In the genomic region with DNA sequence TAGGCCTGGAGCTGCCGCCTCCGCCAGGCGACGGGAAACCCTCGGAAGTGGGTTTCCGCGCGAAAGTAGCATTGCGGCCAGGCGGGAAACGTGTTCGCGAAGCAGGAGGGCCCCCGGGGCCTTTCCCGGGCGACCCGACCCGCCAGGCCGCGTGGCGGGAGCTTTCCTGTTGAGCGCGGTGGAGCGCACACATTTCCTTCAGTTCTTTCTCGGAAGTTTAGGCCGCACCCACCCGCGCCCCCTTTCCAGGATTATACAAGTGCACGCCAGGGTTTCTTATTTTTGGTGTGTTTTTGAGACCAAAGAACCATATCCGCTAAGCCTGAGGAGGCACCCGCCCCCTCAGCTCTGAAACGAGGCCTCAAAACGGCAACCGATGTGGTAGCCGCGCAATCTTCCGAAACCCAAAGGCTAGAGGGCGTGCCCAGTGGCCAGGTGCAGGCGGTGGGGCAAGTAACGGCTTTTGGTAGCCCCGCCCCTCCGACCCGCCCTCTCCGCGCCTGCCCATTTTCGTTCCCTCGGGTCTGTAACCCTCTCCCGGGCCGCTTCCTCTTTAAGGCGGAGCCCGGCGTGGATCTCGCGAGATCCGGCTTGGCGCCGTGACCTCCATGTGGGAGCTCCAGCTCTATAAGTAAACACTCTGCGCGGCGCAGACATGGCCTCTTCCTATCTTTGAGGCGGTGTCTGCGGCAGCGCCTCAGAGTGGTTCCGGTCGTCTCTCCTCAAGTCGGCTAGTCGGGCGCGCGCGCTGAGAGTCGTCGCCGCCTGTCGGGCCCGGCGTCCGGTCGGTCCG, we compare ENCODE assay signal across 8 cellular contexts. TPM values are rescaled to one million over a fixed set of nuclear protein-coding genes. Genes with fewer than 3 reads are reported as not detected.
DNase-seq lines count a peak whose midpoint lies in the region; ATAC-seq and TF ChIP-seq lines count a peak whose summit lies in the region.

A gene with protein sequence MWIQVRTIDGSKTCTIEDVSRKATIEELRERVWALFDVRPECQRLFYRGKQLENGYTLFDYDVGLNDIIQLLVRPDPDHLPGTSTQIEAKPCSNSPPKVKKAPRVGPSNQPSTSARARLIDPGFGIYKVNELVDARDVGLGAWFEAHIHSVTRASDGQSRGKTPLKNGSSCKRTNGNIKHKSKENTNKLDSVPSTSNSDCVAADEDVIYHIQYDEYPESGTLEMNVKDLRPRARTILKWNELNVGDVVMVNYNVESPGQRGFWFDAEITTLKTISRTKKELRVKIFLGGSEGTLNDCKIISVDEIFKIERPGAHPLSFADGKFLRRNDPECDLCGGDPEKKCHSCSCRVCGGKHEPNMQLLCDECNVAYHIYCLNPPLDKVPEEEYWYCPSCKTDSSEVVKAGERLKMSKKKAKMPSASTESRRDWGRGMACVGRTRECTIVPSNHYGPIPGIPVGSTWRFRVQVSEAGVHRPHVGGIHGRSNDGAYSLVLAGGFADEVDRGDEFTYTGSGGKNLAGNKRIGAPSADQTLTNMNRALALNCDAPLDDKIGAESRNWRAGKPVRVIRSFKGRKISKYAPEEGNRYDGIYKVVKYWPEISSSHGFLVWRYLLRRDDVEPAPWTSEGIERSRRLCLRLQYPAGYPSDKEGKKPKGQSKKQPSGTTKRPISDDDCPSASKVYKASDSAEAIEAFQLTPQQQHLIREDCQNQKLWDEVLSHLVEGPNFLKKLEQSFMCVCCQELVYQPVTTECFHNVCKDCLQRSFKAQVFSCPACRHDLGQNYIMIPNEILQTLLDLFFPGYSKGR (plus strand): TSS at position 628 of the 793 bp plus-strand sequence. CDS start 292 bp downstream, outside the sequence.

- H3K27me3 Mint-ChIP-seq in activated T-helper 2 cell treated with anti-CD3 and anti-CD28 coated beads, Interferon-gamma antibody, Interleukin-2, Interleukin-4, amounts not matched to agents 10 μg/mL and 5 μg/mL and 100 μg/mL, durations not matched to agents 14 hours and 24 hours and 36 hours (ENCODE audit: low read depth), result peaks cover 2% of the 10 kb centered on the region
- H3K27me3 Mint-ChIP-seq in natural killer cell treated with Interleukin-12 subunit alpha and Interleukin-12 subunit beta and Interleukin-15 and Interleukin-18, amount 100 ng/mL, for 72 hours, result peaks cover 0 to 9% of the 10 kb centered on the region in 2 donors

- POLR2A ChIA-PET in RWPE1 (lab: Yijun Ruan, JAX; ENCODE audit: low non-redundant PET), result no interaction called here

- H3K9me3 Mint-ChIP-seq in activated T-helper 2 cell treated with anti-CD3 and anti-CD28 coated beads, Interferon-gamma antibody, Interleukin-2, Interleukin-4, amounts not matched to agents 10 μg/mL and 5 μg/mL and 100 μg/mL, durations not matched to agents 14 hours and 24 hours and 36 hours, result no peaks in the 10 kb centered on the region
- no peaks in the 10 kb centered on the region for H3K9me3 Mint-ChIP-seq in natural killer cell treated with Interleukin-12 subunit alpha and Interleukin-12 subunit beta and Interleukin-15 and Interleukin-18, amount 100 ng/mL, for 72 hours

- H3K4me3 Mint-ChIP-seq in activated T-helper 2 cell treated with anti-CD3 and anti-CD28 coated beads, Interferon-gamma antibody, Interleukin-2, Interleukin-4, amounts not matched to agents 10 μg/mL and 5 μg/mL and 100 μg/mL, durations not matched to agents 14 hours and 24 hours and 36 hours (ENCODE audit: low read depth), result peak within 1 kb of the TSS; percentile 96
- peak within 1 kb of the TSS; percentile 87 for H3K4me3 Mint-ChIP-seq in natural killer cell treated with Interleukin-12 subunit alpha and Interleukin-12 subunit beta and Interleukin-15 and Interleukin-18, amount 100 ng/mL, for 72 hours

- peaks cover 39% of the 10 kb centered on the region for H3K4me1 Mint-ChIP-seq in activated T-helper 2 cell treated with anti-CD3 and anti-CD28 coated beads, Interferon-gamma antibody, Interleukin-2, Interleukin-4, amounts not matched to agents 10 μg/mL and 5 μg/mL and 100 μg/mL, durations not matched to agents 14 hours and 24 hours and 36 hours (ENCODE audit: low read depth)
- peaks cover 17 to 27% of the 10 kb centered on the region in 2 donors for H3K4me1 Mint-ChIP-seq in natural killer cell treated with Interleukin-12 subunit alpha and Interleukin-12 subunit beta and Interleukin-15 and Interleukin-18, amount 100 ng/mL, for 72 hours (ENCODE audit: low read depth in 2 of 2)

- peak; percentile 93 to 97 for ATAC-seq in natural killer cell treated with Interleukin-12 subunit alpha and Interleukin-12 subunit beta and Interleukin-15 and Interleukin-18, amount 100 ng/mL, for 72 hours
- ATAC-seq in stimulated activated naive CD8-positive, alpha-beta T cell treated with anti-CD3 and anti-CD28 coated beads, Interleukin-15, Interleukin-2, amounts not matched to agents 100 U/mL and 50 U/mL, for 24 hours, result peak; percentile 92

- TF ChIP-seq CTCF in LNCaP clone FGC (IDR thresholded peaks at IDR 0.05; ENCODE audit: control insufficient read depth, extremely low read depth, insufficient read depth) (no peak), RWPE1 (conservative IDR thresholded peaks at IDR 0.05; ENCODE audit: low read depth) (no peak)

- CTCF ChIA-PET in RWPE1 (lab: Yijun Ruan, JAX), result interaction anchor here (0.6 kb wide), 1 partner anchor 51 kb away, joined by 3 read pairs; no protein-coding TSS in a partner anchor

- peaks cover 32% of the 10 kb centered on the region for H3K36me3 Mint-ChIP-seq in activated T-helper 2 cell treated with anti-CD3 and anti-CD28 coated beads, Interferon-gamma antibody, Interleukin-2, Interleukin-4, amounts not matched to agents 10 μg/mL and 5 μg/mL and 100 μg/mL, durations not matched to agents 14 hours and 24 hours and 36 hours (ENCODE audit: low read depth)
- no peaks in the 10 kb centered on the region for H3K36me3 Mint-ChIP-seq in natural killer cell treated with Interleukin-12 subunit alpha and Interleukin-12 subunit beta and Interleukin-15 and Interleukin-18, amount 100 ng/mL, for 72 hours

- peak within 1 kb of the TSS; percentile 87 for H3K27ac ChIP-seq in RWPE1

- DNase-seq in Daoy (ENCODE audit: low read depth) (peak; percentile 99), GOT3 (lab: John Stamatoyannopoulos, UW) (peak; percentile 65), LNCaP clone FGC (ENCODE audit: low read depth) (peak; percentile 90), RWPE1 (ENCODE audit: low spot score) (peak; percentile 93), fibroblast of peridontal ligament (ENCODE audit: extremely low read depth) (peak; percentile 96)
- peak; percentile 98 for DNase-seq in activated T-helper 2 cell treated with anti-CD3 and anti-CD28 coated beads, Interferon-gamma antibody, Interleukin-2, Interleukin-4, amounts not matched to agents 10 μg/mL and 5 μg/mL and 100 μg/mL, durations not matched to agents 14 hours and 24 hours and 36 hours (ENCODE audit: low spot score)
- DNase-seq in natural killer cell treated with Interleukin-12 subunit alpha and Interleukin-12 subunit beta and Interleukin-15 and Interleukin-18, amount 100 ng/mL, for 72 hours (ENCODE audit: low spot score), result peak; percentile 97
- DNase-seq in stimulated activated naive CD8-positive, alpha-beta T cell treated with anti-CD3 and anti-CD28 coated beads, Interleukin-15, Interleukin-2, amounts not matched to agents 100 U/mL and 50 U/mL, for 24 hours, result peak; percentile 99

- peak within 1 kb of the TSS; percentile 73 for H3K4me3 ChIP-seq in LNCaP clone FGC (ENCODE audit: low read depth, low read length)

- intact Hi-C loops in activated T-helper 2 cell treated with anti-CD3 and anti-CD28 coated beads, Interferon-gamma antibody, Interleukin-2, Interleukin-4, amounts not matched to agents 10 μg/mL and 5 μg/mL and 100 μg/mL, durations not matched to agents 14 hours and 24 hours and 36 hours (cut with micrococcal nuclease), result loop anchor here (1.0 to 10.0 kb wide), 12 partner anchors 17 to 958 kb away; a partner anchor contains a TSS

- peak within 1 kb of the TSS; percentile 94 for H3K27ac Mint-ChIP-seq in activated T-helper 2 cell treated with anti-CD3 and anti-CD28 coated beads, Interferon-gamma antibody, Interleukin-2, Interleukin-4, amounts not matched to agents 10 μg/mL and 5 μg/mL and 100 μg/mL, durations not matched to agents 14 hours and 24 hours and 36 hours
- peak within 1 kb of the TSS; percentile 78 to 79 for H3K27ac Mint-ChIP-seq in natural killer cell treated with Interleukin-12 subunit alpha and Interleukin-12 subunit beta and Interleukin-15 and Interleukin-18, amount 100 ng/mL, for 72 hours

RNA-seq across cellular contexts. Expression of the gene that starts here (rescaled TPM):
- 56.3 and 63.8 TPM in 2 replicates for total RNA-seq in Daoy (2014; rRNA removed; shearing (Covaris generic))
- 79.7 and 82.9 TPM in 2 replicates for total RNA-seq in activated T-helper 2 cell treated with anti-CD3 and anti-CD28 coated beads, Interferon-gamma antibody, Interleukin-2, Interleukin-4, amounts not matched to agents 10 μg/mL and 5 μg/mL and 100 μg/mL, durations not matched to agents 14 hours and 24 hours and 36 hours
- total RNA-seq in natural killer cell treated with Interleukin-12 subunit alpha and Interleukin-12 subunit beta and Interleukin-15 and Interleukin-18, amount 100 ng/mL, for 72 hours, result 100 to 1,000 TPM in 1 of 2 donors, 10 to 100 TPM in 1; 50.2 to 104 TPM

Comparison
In these comparisons a context has a peak if more than half of its experiments do, and no peak if none do; other contexts are left out.
1. Peak in every context shown above with its lines: DNase-seq, ATAC-seq, H3K4me3 ChIP-seq and H3K27ac ChIP-seq.